Comparison of ENCODE assay signal across 18 cellular contexts in genomic region chr1:222457084-222457483, GRCh38.
A peak's percentile ranks its signal among the peaks of the same experiment; 100 is the strongest.
DNase-seq lines count a peak whose midpoint lies in the region; ATAC-seq and TF ChIP-seq lines count a peak whose summit lies in the region.
"Had no signal": no experiment of that assay in that cellular context is flagged by ENCODE, and none has a peak within 500 bp of the region (broad histone marks: within the 10 kb centered on the region; RNA-seq: fewer than 3 reads in every experiment).

No MANE protein-coding gene starts in this region.

- intact Hi-C loops in CD4-positive, alpha-beta T cell (cut with DNase I, micrococcal nuclease): loop anchor here (5.0 to 10.0 kb wide), 3 partner anchors 35 to 1102 kb away; no protein-coding TSS in a partner anchor

- H3K36me3 ChIP-seq in HEK293 (ENCODE audit: control insufficient read depth in 2 of 2, insufficient read depth in 1 of 2, low read length in 2 of 2) (no peaks in the 10 kb centered on the region), endodermal cell (ENCODE audit: control insufficient read depth, insufficient read depth, low read length) (no peaks in the 10 kb centered on the region)
- H3K36me3 ChIP-seq: BE2C, BLaER1 had no signal

- H3K9me3 ChIP-seq in HEK293 (ENCODE audit: control insufficient read depth, insufficient read depth, low read depth, low read length) (no peaks in the 10 kb centered on the region), endodermal cell (ENCODE audit: control insufficient read depth, low read length) (peaks cover 32% of the 10 kb centered on the region)
- no peaks in the 10 kb centered on the region for H3K9me3 ChIP-seq in CD4-positive, alpha-beta T cell (ENCODE audit: control insufficient read depth, low read length)
- H3K9me3 ChIP-seq: BE2C had no signal

- H3K4me1 Mint-ChIP-seq in stimulated activated naive CD8-positive, alpha-beta T cell treated with anti-CD3 and anti-CD28 coated beads, Interleukin-15, amount 100 ng/mL, for 72 hours: peaks cover 16% of the 10 kb centered on the region
- peaks cover 8% of the 10 kb centered on the region for H3K4me1 Mint-ChIP-seq in endodermal cell
- H3K4me1 Mint-ChIP-seq in CD4-positive, alpha-beta T cell (ENCODE audit: low read depth): peaks cover 17% of the 10 kb centered on the region

- H3K9me3 Mint-ChIP-seq in stimulated activated naive CD8-positive, alpha-beta T cell treated with anti-CD3 and anti-CD28 coated beads, Interleukin-15, amount 100 ng/mL, for 72 hours: peaks cover 13 to 23% of the 10 kb centered on the region in 2 donors
- peaks cover 34% of the 10 kb centered on the region for H3K9me3 Mint-ChIP-seq in endodermal cell
- peaks cover 5% of the 10 kb centered on the region for H3K9me3 Mint-ChIP-seq in CD4-positive, alpha-beta T cell

- no peak for DNase-seq in stimulated activated naive CD8-positive, alpha-beta T cell treated with anti-CD3 and anti-CD28 coated beads, Interleukin-15, amount 100 ng/mL, for 72 hours
- DNase-seq in stimulated activated naive CD8-positive, alpha-beta T cell treated with anti-CD3 and anti-CD28 coated beads, Interleukin-15, Interleukin-2, amounts not matched to agents 100 U/mL and 50 U/mL, for 24 hours: no peak
- DNase-seq in endodermal cell: no peak
- DNase-seq in CD4-positive, alpha-beta T cell: no peak
- DNase-seq: ACHN; BE2C; C1 segment of cervical spinal cord; Caco-2; CD4-positive, CD25-positive, alpha-beta regulatory T cell; CD8-positive, alpha-beta T cell; DMS79 treated with DMSO at 0.1 percent for 48 hours; GF-D8 had no signal

- no peak for TF ChIP-seq CTCF in HEK293 (tag by site-specific recombination; IDR thresholded peaks at IDR 0.05)
- no peak for TF ChIP-seq CTCF in endodermal cell (conservative IDR thresholded peaks at IDR 0.05)
- TF ChIP-seq CTCF in CD4-positive, alpha-beta T cell (IDR thresholded peaks at IDR 0.05): no peak

- CTCF ChIA-PET in HEK293 (lab: Yijun Ruan, JAX): interaction anchor here (2.0 kb wide), 1 partner anchor 716 kb away, joined by 7 read pairs; the partner anchor contains the start of gene DUSP10
- CTCF ChIA-PET in CD4-positive, alpha-beta T cell (lab: Charles Lee): no interaction called here

- H3K36me3 Mint-ChIP-seq in endodermal cell (ENCODE audit: low read depth): peaks cover 6% of the 10 kb centered on the region
- H3K36me3 Mint-ChIP-seq in CD4-positive, alpha-beta T cell (ENCODE audit: low read depth): no peaks in the 10 kb centered on the region
- H3K36me3 Mint-ChIP-seq: CD14-positive monocyte; CD8-positive, alpha-beta T cell had no signal

- POLR2A ChIA-PET in HEK293 (lab: Yijun Ruan, JAX): no interaction called here
- POLR2A ChIA-PET in CD4-positive, alpha-beta T cell (lab: Charles Lee): no interaction called here

- no peaks in the 10 kb centered on the region for H3K27me3 Mint-ChIP-seq in stimulated activated naive CD8-positive, alpha-beta T cell treated with anti-CD3 and anti-CD28 coated beads, Interleukin-15, amount 100 ng/mL, for 72 hours
- peaks cover 34% of the 10 kb centered on the region for H3K27me3 Mint-ChIP-seq in endodermal cell (ENCODE audit: insufficient read depth)
- no peaks in the 10 kb centered on the region for H3K27me3 Mint-ChIP-seq in CD4-positive, alpha-beta T cell

- no peak for ATAC-seq in stimulated activated naive CD8-positive, alpha-beta T cell treated with anti-CD3 and anti-CD28 coated beads, Interleukin-15, amount 100 ng/mL, for 72 hours
- ATAC-seq in stimulated activated naive CD8-positive, alpha-beta T cell treated with anti-CD3 and anti-CD28 coated beads, Interleukin-15, Interleukin-2, amounts not matched to agents 100 U/mL and 50 U/mL, for 24 hours: no peak
- no peak for ATAC-seq in GM21786 (IDR thresholded peaks at IDR 0.05; ENCODE audit: unreplicated experiment)
- no peak for ATAC-seq in CD4-positive, alpha-beta T cell (ENCODE audit: poor library complexity)
- ATAC-seq: A549; CD8-positive, alpha-beta T cell had no signal

- H3K4me1 ChIP-seq in HEK293 (ENCODE audit: control insufficient read depth, insufficient read depth, low read length) (no peaks in the 10 kb centered on the region), endodermal cell (ENCODE audit: control insufficient read depth, insufficient read depth, low read length) (no peaks in the 10 kb centered on the region)
- H3K4me1 ChIP-seq: Caco-2 had no signal

- H3K27me3 ChIP-seq in endodermal cell (ENCODE audit: control insufficient read depth, insufficient read depth, low read length, poor library complexity, severe bottlenecking): peaks cover 12% of the 10 kb centered on the region
- H3K27me3 ChIP-seq in CD4-positive, alpha-beta T cell (ENCODE audit: control insufficient read depth, insufficient read depth, low read length): no peaks in the 10 kb centered on the region
- H3K27me3 ChIP-seq: BE2C, BLaER1 had no signal

- no peak overlapping the region for H3K27ac ChIP-seq in HEK293 (ENCODE audit: extremely low read depth, low read depth, low read length)
- no peak overlapping the region for H3K27ac ChIP-seq in endodermal cell (ENCODE audit: low read depth, low read length)
- H3K27ac ChIP-seq in CD4-positive, alpha-beta T cell (ENCODE audit: low read depth, low read length): no peak overlapping the region
- H3K27ac ChIP-seq: 22Rv1, A549, BLaER1 had no signal

- H3K4me3 Mint-ChIP-seq in stimulated activated naive CD8-positive, alpha-beta T cell treated with anti-CD3 and anti-CD28 coated beads, Interleukin-15, amount 100 ng/mL, for 72 hours: no peak overlapping the region
- no peak overlapping the region for H3K4me3 Mint-ChIP-seq in endodermal cell
- no peak overlapping the region for H3K4me3 Mint-ChIP-seq in CD4-positive, alpha-beta T cell
- H3K4me3 Mint-ChIP-seq: CD14-positive monocyte; CD4-positive, CD25-positive, alpha-beta regulatory T cell; CD8-positive, alpha-beta T cell had no signal

- 93 to 100% methylated on average over 1 of the region's 1 CpG for WGBS in endodermal cell (ENCODE audit: insufficient coverage in 1 of 2, insufficient read length in 1 of 2), 2 experiments

- no peak overlapping the region for H3K9ac ChIP-seq in endodermal cell (ENCODE audit: extremely low read depth, low read length, poor library complexity, severe bottlenecking)
- H3K9ac ChIP-seq: BLaER1 had no signal

- H3K4me3 ChIP-seq in HEK293 (ENCODE audit: low read depth, low read length): no peak overlapping the region
- peak overlapping the region; percentile 32 for H3K4me3 ChIP-seq in endodermal cell (ENCODE audit: low read length)
- H3K4me3 ChIP-seq: A549, BLaER1 had no signal

- H3K27ac Mint-ChIP-seq in stimulated activated naive CD8-positive, alpha-beta T cell treated with anti-CD3 and anti-CD28 coated beads, Interleukin-15, amount 100 ng/mL, for 72 hours: peak overlapping the region; percentile 67 to 72
- H3K27ac Mint-ChIP-seq in endodermal cell: no peak overlapping the region
- no peak overlapping the region for H3K27ac Mint-ChIP-seq in CD4-positive, alpha-beta T cell
- H3K27ac Mint-ChIP-seq: CD14-positive monocyte; CD4-positive, CD25-positive, alpha-beta regulatory T cell; CD8-positive, alpha-beta T cell had no signal

TF ChIP-seq in HEK293, 187 proteins besides CTCF, POLR2A, EP300 and RAD21:
- TF ChIP-seq ZNF707 (tag by site-specific recombination; IDR thresholded peaks at IDR 0.05) (peak; percentile 80), OSR2 (tag by site-specific recombination; IDR thresholded peaks at IDR 0.05) (no peak)

Comparison
In these comparisons a context has a peak if more than half of its experiments do, and no peak if none do; other contexts are left out.
1. H3K27ac Mint-ChIP-seq: peak in stimulated activated naive CD8-positive, alpha-beta T cell treated with anti-CD3 and anti-CD28 coated beads, Interleukin-15, amount 100 ng/mL, for 72 hours (2 of 2); none in endodermal cell (single experiment) and CD4-positive, alpha-beta T cell (single experiment).